ENCODE assay signal across 8 cellular contexts in genomic region chr7:87875151-87876039, GRCh38. TPM values are rescaled to one million over a fixed set of nuclear protein-coding genes. Genes with fewer than 3 reads are reported as not detected.
DNase-seq lines count a peak whose midpoint lies in the region; ATAC-seq, FAIRE-seq and TF ChIP-seq lines count a peak whose summit lies in the region.

No MANE protein-coding gene starts in this region.

- H3K36me3 ChIP-seq in SK-N-MC (ENCODE audit: insufficient read depth, low read length) (peaks cover 51% of the 10 kb centered on the region), endothelial cell of umbilical vein (ENCODE audit: control insufficient read depth in 2 of 2, extremely low read depth in 1 of 2, insufficient read depth in 2 of 2, low read length in 2 of 2) (no peaks in the 10 kb centered on the region)
- H3K36me3 ChIP-seq in naive thymus-derived CD4-positive, alpha-beta T cell (ENCODE audit: control insufficient read depth in 2 of 3, insufficient read depth in 3 of 3, low read length in 3 of 3) = peaks cover 0 to 22% (median 0%) of the 10 kb centered on the region in 3 experiments

- no peaks in the 10 kb centered on the region for H3K27me3 Mint-ChIP-seq in naive thymus-derived CD4-positive, alpha-beta T cell

- DNase-seq in DMS53 treated with DMSO at 0.1 percent for 48 hours (lab: John Stamatoyannopoulos, UW; ENCODE audit: unreplicated experiment) = peak; percentile 11
- DNase-seq in SK-N-MC (ENCODE audit: low read depth, low spot score) = no peak
- DNase-seq in endothelial cell of umbilical vein (ENCODE audit: low read depth, low spot score) = peak; percentile 5
- peak in 7 of 9 donors; percentile 5 to 38 (median 22) for DNase-seq in naive thymus-derived CD4-positive, alpha-beta T cell
- no peak for DNase-seq in GM10248 (ENCODE audit: extremely low spot score)
- no peak for DNase-seq in NCI-H1048 (lab: John Stamatoyannopoulos, UW)

- no peaks in the 10 kb centered on the region for H4K20me1 ChIP-seq in endothelial cell of umbilical vein (replicated peaks; ENCODE audit: control insufficient read depth, extremely low read depth, insufficient read depth, low read length)

- dilution Hi-C loops in endothelial cell of umbilical vein (cut with MboI; ENCODE audit: extremely low pct_ligation_motif_present, low sequenced_read_pairs) = no loop called here

- H3K27me3 ChIP-seq in endothelial cell of umbilical vein (ENCODE audit: control insufficient read depth in 2 of 2, insufficient read depth in 2 of 2, low read length in 2 of 2) = no peaks in the 10 kb centered on the region
- H3K27me3 ChIP-seq in naive thymus-derived CD4-positive, alpha-beta T cell (ENCODE audit: control insufficient read depth in 2 of 2, insufficient read depth in 2 of 2, low read length in 2 of 2) = no peaks in the 10 kb centered on the region

- H3K4me1 Mint-ChIP-seq in naive thymus-derived CD4-positive, alpha-beta T cell = peaks cover 23 to 59% (median 50%) of the 10 kb centered on the region in 7 donors

- H3K4me3 ChIP-seq in SK-N-MC (peak overlapping the region; percentile 94), endothelial cell of umbilical vein (replicated peaks in 1 of 3; ENCODE audit: insufficient read depth in 1 of 3, low read depth in 1 of 3, low read length in 3 of 3) (peak overlapping the region; percentile 87 to 100 (median 93))
- H3K4me3 ChIP-seq in naive thymus-derived CD4-positive, alpha-beta T cell (ENCODE audit: low read length) = peak overlapping the region; percentile 93

- CTCF ChIA-PET in endothelial cell of umbilical vein (lab: Charles Lee) = interaction anchor here (1.0 to 2.4 kb wide), 4 partner anchors 78 to 370 kb away, joined by 3 to 9 read pairs (median 5); partner anchors contain the start of gene RUNDC3B
- CTCF ChIA-PET in naive thymus-derived CD4-positive, alpha-beta T cell (lab: Charles Lee) = interaction anchor here (2.7 kb wide), 1 partner anchor 11 kb away, joined by 12 read pairs; no protein-coding TSS in a partner anchor
- CTCF ChIA-PET in GM10248 (lab: Yijun Ruan, JAX) = interaction anchor here (0.9 to 1.3 kb wide), 2 partner anchors 13 to 78 kb away, joined by 4 read pairs; no protein-coding TSS in a partner anchor

- no peak for FAIRE-seq in endothelial cell of umbilical vein (lab: Jason Lieb, UNC)

- H3K79me2 ChIP-seq in endothelial cell of umbilical vein (ENCODE audit: control insufficient read depth, insufficient read depth, low read length) = peaks cover 76% of the 10 kb centered on the region

- intact Hi-C loops in endothelial cell of umbilical vein (cut with micrococcal nuclease) = loop anchor here (1.0 to 5.0 kb wide), 6 partner anchors 77 to 723 kb away; partner anchors contain the start of genes DMTF1 and RUNDC3B
- intact Hi-C loops in naive thymus-derived CD4-positive, alpha-beta T cell (cut with micrococcal nuclease) = loop anchor here (1.0 to 10.0 kb wide), 13 partner anchors 12 to 1729 kb away; partner anchors contain the start of genes ADAM22 (in 2 of the 2), DMTF1 (in 2 of the 2), RUNDC3B (in 2 of the 2) and ABCB1 (in 1 of the 2)

- peak overlapping the region; percentile 92 for H2AFZ ChIP-seq in endothelial cell of umbilical vein (ENCODE audit: low read depth, low read length)

- H3K4me2 ChIP-seq in endothelial cell of umbilical vein (ENCODE audit: insufficient read depth, low read length) = peak overlapping the region; percentile 78

- peaks cover 10% of the 10 kb centered on the region; the same call in 1 of the 2 replicates for H3K9me3 ChIP-seq in SK-N-MC (ENCODE audit: low read depth, low read length)
- no peaks in the 10 kb centered on the region for H3K9me3 ChIP-seq in endothelial cell of umbilical vein (replicated peaks; ENCODE audit: control insufficient read depth, insufficient read depth, low read length)
- H3K9me3 ChIP-seq in naive thymus-derived CD4-positive, alpha-beta T cell (ENCODE audit: control insufficient read depth in 2 of 3, low read length in 3 of 3) = peaks cover 0 to 7% (median 3%) of the 10 kb centered on the region in 3 experiments

- TF ChIP-seq CTCF in endothelial cell of umbilical vein (IDR thresholded peaks at IDR 0.05; ENCODE audit: extremely low read depth in 1 of 2, insufficient read depth in 1 of 2, low read depth in 1 of 2, low read length in 2 of 2) (no peak), GM10248 (IDR thresholded peaks at IDR 0.05; ENCODE audit: control extremely low read depth, extremely low read depth, low read depth, missing control alignments) (no peak)

- POLR2A ChIA-PET in endothelial cell of umbilical vein (lab: Charles Lee) = no interaction called here
- POLR2A ChIA-PET in naive thymus-derived CD4-positive, alpha-beta T cell (lab: Charles Lee) = interaction anchor here (0.6 to 1.1 kb wide), 6 partner anchors 8 to 723 kb away, joined by 3 to 6 read pairs (median 3); partner anchors contain the start of genes ADAM22 and DMTF1
- POLR2A ChIA-PET in GM10248 (lab: Yijun Ruan, JAX) = no interaction called here

- peak; percentile 11 for ATAC-seq in GM19328 (IDR thresholded peaks at IDR 0.05; ENCODE audit: unreplicated experiment)
- peak; percentile 20 for ATAC-seq in HG03280 (IDR thresholded peaks at IDR 0.05; ENCODE audit: unreplicated experiment)
- peak; percentile 0 for ATAC-seq in naive thymus-derived CD4-positive, alpha-beta T cell

- H3K9ac ChIP-seq in SK-N-MC (ENCODE audit: insufficient read length) (peak overlapping the region; percentile 89), endothelial cell of umbilical vein (replicated peaks; ENCODE audit: extremely low read depth, insufficient read depth, low read length) (peak overlapping the region; percentile 79)

- H3K9me3 Mint-ChIP-seq in naive thymus-derived CD4-positive, alpha-beta T cell = peaks cover 0 to 27% (median 12%) of the 10 kb centered on the region in 11 donors

- H3K4me1 ChIP-seq in endothelial cell of umbilical vein (ENCODE audit: control insufficient read depth, extremely low read depth, insufficient read depth, low read length) = peaks cover 17% of the 10 kb centered on the region
- H3K4me1 ChIP-seq in naive thymus-derived CD4-positive, alpha-beta T cell (ENCODE audit: control insufficient read depth in 2 of 2, insufficient read depth in 2 of 2, low read length in 2 of 2) = peaks cover 6 to 13% of the 10 kb centered on the region in 2 donors

- peak overlapping the region; percentile 23 to 98 (median 82) for H3K27ac Mint-ChIP-seq in naive thymus-derived CD4-positive, alpha-beta T cell

- H3K4me3 Mint-ChIP-seq in naive thymus-derived CD4-positive, alpha-beta T cell = peak overlapping the region; percentile 69 to 96 (median 93)

- TSS peak; percentile 33 for BruUV-seq in endothelial cell of umbilical vein (replicated peaks; lab: Mats Ljungman, UMichigan)

- H3K9me1 ChIP-seq in endothelial cell of umbilical vein (replicated peaks; ENCODE audit: control insufficient read depth, extremely low read depth, insufficient read depth, low read length) = no peaks in the 10 kb centered on the region

- H3K36me3 Mint-ChIP-seq in naive thymus-derived CD4-positive, alpha-beta T cell = peaks cover 0 to 46% (median 31%) of the 10 kb centered on the region in 5 donors

- TF ChIP-seq POLR2A in endothelial cell of umbilical vein (IDR thresholded peaks at IDR 0.05; ENCODE audit: low read depth, low read length) = no peak

- H3K27ac ChIP-seq in SK-N-MC = no peak overlapping the region; the same call in 1 of the 2 replicates
- peak overlapping the region; percentile 61 for H3K27ac ChIP-seq in endothelial cell of umbilical vein (ENCODE audit: insufficient read depth, low read depth, low read length)
- peak overlapping the region; percentile 82 for H3K27ac ChIP-seq in naive thymus-derived CD4-positive, alpha-beta T cell (ENCODE audit: low read depth, low read length)

TF ChIP-seq in endothelial cell of umbilical vein, 7 proteins besides CTCF, POLR2A, EP300 and RAD21 (continues in another document):
- no peak for TF ChIP-seq JUN (IDR thresholded peaks at IDR 0.05; ENCODE audit: borderline replicate concordance, insufficient read depth, insufficient read length, low read depth)
- TF ChIP-seq POLR2AphosphoS5 (IDR thresholded peaks at IDR 0.05; ENCODE audit: insufficient read depth, low read depth, low read length) = no peak
- TF ChIP-seq MYC (IDR thresholded peaks at IDR 0.05; ENCODE audit: low read depth, low read length) = no peak

RNA-seq across cellular contexts. Expression of gene SLC25A40, which starts 0.8 kb away (rescaled TPM):
- 17.1 and 21.6 TPM in 2 replicates for total RNA-seq in endothelial cell of umbilical vein
- 4.7 and 7.1 TPM in 2 replicates for polyA plus RNA-seq in endothelial cell of umbilical vein
- 5.2 and 5.5 TPM in 2 replicates for polyA plus RNA-seq in endothelial cell of umbilical vein (2011; cell fraction: cytosol; rRNA removed)
- 17.0 and 25.6 TPM in 2 replicates for polyA plus RNA-seq in endothelial cell of umbilical vein (2011; cell fraction: nucleus; rRNA removed)
- polyA plus RNA-seq in endothelial cell of umbilical vein (2012) = 9.8 and 10.4 TPM in 2 replicates
- polyA minus RNA-seq in endothelial cell of umbilical vein = 4.7 and 5.0 TPM in 2 replicates
- polyA minus RNA-seq in endothelial cell of umbilical vein (2011; cell fraction: cytosol; rRNA and poly(A)+ RNA removed) = 6.6 TPM
- polyA minus RNA-seq in endothelial cell of umbilical vein (2011; cell fraction: nucleus; rRNA and poly(A)+ RNA removed) = 8.4 and 12.6 TPM in 2 replicates
- total RNA-seq in naive thymus-derived CD4-positive, alpha-beta T cell = 10 to 100 TPM; 15.2 to 50.2 (median 27.5) TPM
- 10 to 100 TPM; 10.7 to 11.0 TPM for polyA plus RNA-seq in naive thymus-derived CD4-positive, alpha-beta T cell

RNA-seq across cellular contexts. Expression of gene DBF4, which starts 0.9 kb away (rescaled TPM):
- 35.8 and 39.7 TPM in 2 replicates for total RNA-seq in endothelial cell of umbilical vein
- polyA plus RNA-seq in endothelial cell of umbilical vein = 2.6 and 3.7 TPM in 2 replicates
- 7.7 TPM in 2 replicates for polyA plus RNA-seq in endothelial cell of umbilical vein (2011; cell fraction: cytosol; rRNA removed)
- polyA plus RNA-seq in endothelial cell of umbilical vein (2011; cell fraction: nucleus; rRNA removed) = 7.9 and 14.4 TPM in 2 replicates
- 13.0 and 35.6 TPM in 2 replicates for polyA plus RNA-seq in endothelial cell of umbilical vein (2012)
- 3.9 and 4.9 TPM in 2 replicates for polyA minus RNA-seq in endothelial cell of umbilical vein
- 14.4 TPM for polyA minus RNA-seq in endothelial cell of umbilical vein (2011; cell fraction: cytosol; rRNA and poly(A)+ RNA removed)
- 6.1 and 12.4 TPM in 2 replicates for polyA minus RNA-seq in endothelial cell of umbilical vein (2011; cell fraction: nucleus; rRNA and poly(A)+ RNA removed)
- 10 to 100 TPM; 31.2 to 46.5 (median 38.4) TPM for total RNA-seq in naive thymus-derived CD4-positive, alpha-beta T cell
- 10 to 100 TPM; 21.2 to 27.7 TPM for polyA plus RNA-seq in naive thymus-derived CD4-positive, alpha-beta T cell

RNA-seq across cellular contexts. Expression of gene ADAM22, which starts 58.7 kb away (rescaled TPM):
- total RNA-seq in endothelial cell of umbilical vein = 0.53 and 1.4 TPM in 2 replicates
- polyA plus RNA-seq in endothelial cell of umbilical vein = 0.19 and 0.33 TPM in 2 replicates
- polyA plus RNA-seq in endothelial cell of umbilical vein (2011; cell fraction: cytosol; rRNA removed) = 0.15 and 0.17 TPM in 2 replicates
- 0.67 and 0.84 TPM in 2 replicates for polyA plus RNA-seq in endothelial cell of umbilical vein (2011; cell fraction: nucleus; rRNA removed)
- 0.20 and 0.35 TPM in 2 replicates for polyA plus RNA-seq in endothelial cell of umbilical vein (2012)
- polyA minus RNA-seq in endothelial cell of umbilical vein = 2.5 and 4.0 TPM in 2 replicates
- polyA minus RNA-seq in endothelial cell of umbilical vein (2011; cell fraction: cytosol; rRNA and poly(A)+ RNA removed) = 1.6 TPM
- 1.6 and 3.3 TPM in 2 replicates for polyA minus RNA-seq in endothelial cell of umbilical vein (2011; cell fraction: nucleus; rRNA and poly(A)+ RNA removed)
- 1 to 10 TPM; 1.1 to 7.1 (median 3.1) TPM for total RNA-seq in naive thymus-derived CD4-positive, alpha-beta T cell
- polyA plus RNA-seq in naive thymus-derived CD4-positive, alpha-beta T cell = under 1 TPM; 0.79 to 0.92 TPM

Comparison
In these comparisons a context has a peak if more than half of its experiments do, and no peak if none do; other contexts are left out.
1. DNase-seq: peak in DMS53 treated with DMSO at 0.1 percent for 48 hours (single experiment), endothelial cell of umbilical vein (single experiment) and naive thymus-derived CD4-positive, alpha-beta T cell (7 of 9); none in SK-N-MC (single experiment), GM10248 (single experiment) and NCI-H1048 (single experiment).
2. Peak in every context shown above with its lines, with median percentiles within 50 percentile points of each other: ATAC-seq and H3K4me3 ChIP-seq.